ENCODE assay signal across 8 cellular contexts in the genomic region with DNA sequence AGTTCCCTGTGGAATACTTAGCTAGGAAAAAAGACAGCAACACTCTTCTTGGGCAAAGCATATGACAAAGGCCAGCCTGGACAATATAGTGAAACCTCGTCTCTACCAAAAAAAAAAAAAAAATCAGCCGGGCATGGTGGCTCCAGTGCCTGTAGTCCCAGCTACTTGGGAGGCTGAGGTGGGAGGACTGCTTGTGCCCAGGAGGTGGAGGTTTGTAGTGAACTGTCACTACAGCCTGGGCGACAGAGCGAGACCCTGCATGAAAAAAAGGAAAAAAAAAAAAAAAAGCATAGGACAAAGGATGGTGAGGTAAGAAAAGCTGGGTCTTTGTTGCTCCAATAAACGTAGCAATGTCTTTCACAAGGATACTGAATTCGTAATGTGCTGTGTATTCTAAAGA. TPM values are rescaled to one million over a fixed set of nuclear protein-coding genes. Genes with fewer than 3 reads are reported as not detected.
DNase-seq lines count a peak whose midpoint lies in the region; ATAC-seq lines count a peak whose summit lies in the region.

No MANE protein-coding gene starts in this region.

- H3K27ac Mint-ChIP-seq in activated T-cell treated with anti-CD3 and anti-CD28 coated beads, Interleukin-2, amount 50 U/mL, for 24 hours, result peak overlapping the region; percentile 91
- peak overlapping the region; percentile 95 to 97 for H3K27ac Mint-ChIP-seq in activated naive CD4-positive, alpha-beta T cell treated with anti-CD3 and anti-CD28 coated beads, Interleukin-2, amount 50 U/mL, for 72 hours

- peak overlapping the region; percentile 68 for H3K4me3 ChIP-seq in thymus (ENCODE audit: low read length)

- no peak for DNase-seq in activated T-cell treated with anti-CD3 and anti-CD28 coated beads, Interleukin-2, amount 50 U/mL, for 24 hours
- no peak for DNase-seq in activated T-cell treated with anti-CD3 and anti-CD28 coated beads, Interleukin-2, amount 50 U/mL, for 1 hour
- no peak for DNase-seq in activated naive CD4-positive, alpha-beta T cell treated with anti-CD3 and anti-CD28 coated beads, Interleukin-2, amount 50 U/mL, for 72 hours (ENCODE audit: low spot score in 2 of 2)
- DNase-seq in left kidney (ENCODE audit: low read depth, low spot score), result peak; percentile 42
- DNase-seq in NCI-H187 (lab: John Stamatoyannopoulos, UW), result no peak
- no peak for DNase-seq in cerebellar cortex (ENCODE audit: low spot score)
- no peak for DNase-seq in GF-D8 (lab: John Stamatoyannopoulos, UW)

- no peaks in the 10 kb centered on the region for H3K9me3 Mint-ChIP-seq in activated T-cell treated with anti-CD3 and anti-CD28 coated beads, Interleukin-2, amount 50 U/mL, for 24 hours
- H3K9me3 Mint-ChIP-seq in activated naive CD4-positive, alpha-beta T cell treated with anti-CD3 and anti-CD28 coated beads, Interleukin-2, amount 50 U/mL, for 72 hours, result no peaks in the 10 kb centered on the region

- H3K27me3 Mint-ChIP-seq in activated T-cell treated with anti-CD3 and anti-CD28 coated beads, Interleukin-2, amount 50 U/mL, for 24 hours, result peaks cover 8% of the 10 kb centered on the region

- H3K4me1 Mint-ChIP-seq in activated T-cell treated with anti-CD3 and anti-CD28 coated beads, Interleukin-2, amount 50 U/mL, for 24 hours (ENCODE audit: low read depth), result peaks cover 29% of the 10 kb centered on the region

- H3K27me3 ChIP-seq in thymus (ENCODE audit: control insufficient read depth, insufficient read depth), result no peaks in the 10 kb centered on the region

- H3K4me3 Mint-ChIP-seq in activated T-cell treated with anti-CD3 and anti-CD28 coated beads, Interleukin-2, amount 50 U/mL, for 24 hours, result peak overlapping the region; percentile 87

- peaks cover 2% of the 10 kb centered on the region for H3K36me3 Mint-ChIP-seq in activated T-cell treated with anti-CD3 and anti-CD28 coated beads, Interleukin-2, amount 50 U/mL, for 24 hours (ENCODE audit: low read depth)
- peaks cover 0 to 8% of the 10 kb centered on the region in 2 donors for H3K36me3 Mint-ChIP-seq in activated naive CD4-positive, alpha-beta T cell treated with anti-CD3 and anti-CD28 coated beads, Interleukin-2, amount 50 U/mL, for 72 hours

- H3K36me3 ChIP-seq in thymus (ENCODE audit: control insufficient read depth, insufficient read depth), result no peaks in the 10 kb centered on the region

- H3K4me1 ChIP-seq in thymus (ENCODE audit: control insufficient read depth, insufficient read depth, low read length), result peaks cover 17% of the 10 kb centered on the region

- ATAC-seq in activated naive CD4-positive, alpha-beta T cell treated with anti-CD3 and anti-CD28 coated beads, Interleukin-2, amount 50 U/mL, for 72 hours, result no peak

- H3K9me3 ChIP-seq in thymus (ENCODE audit: control insufficient read depth), result no peaks in the 10 kb centered on the region

- 72% methylated on average over 6 of the region's 6 CpGs for WGBS in thymus

- H3K27ac ChIP-seq in thymus (ENCODE audit: low read depth), result no peak overlapping the region

RNA-seq across cellular contexts. Expression of a gene that starts 1.1 kb away (rescaled TPM):
- total RNA-seq in activated naive CD4-positive, alpha-beta T cell treated with anti-CD3 and anti-CD28 coated beads, Interleukin-2, amount 50 U/mL, for 72 hours, result 10 to 100 TPM in 1 of 2 donors, 1 to 10 TPM in 1; 7.0 to 12.0 TPM
- polyA plus RNA-seq in thymus, result 4.1 TPM

RNA-seq across cellular contexts. Expression of a gene that starts 1.4 kb away (rescaled TPM):
- total RNA-seq in activated naive CD4-positive, alpha-beta T cell treated with anti-CD3 and anti-CD28 coated beads, Interleukin-2, amount 50 U/mL, for 72 hours, result under 1 TPM; 0.27 to 0.51 TPM
- polyA plus RNA-seq in thymus, result 1.3 TPM
